In the genomic region with DNA sequence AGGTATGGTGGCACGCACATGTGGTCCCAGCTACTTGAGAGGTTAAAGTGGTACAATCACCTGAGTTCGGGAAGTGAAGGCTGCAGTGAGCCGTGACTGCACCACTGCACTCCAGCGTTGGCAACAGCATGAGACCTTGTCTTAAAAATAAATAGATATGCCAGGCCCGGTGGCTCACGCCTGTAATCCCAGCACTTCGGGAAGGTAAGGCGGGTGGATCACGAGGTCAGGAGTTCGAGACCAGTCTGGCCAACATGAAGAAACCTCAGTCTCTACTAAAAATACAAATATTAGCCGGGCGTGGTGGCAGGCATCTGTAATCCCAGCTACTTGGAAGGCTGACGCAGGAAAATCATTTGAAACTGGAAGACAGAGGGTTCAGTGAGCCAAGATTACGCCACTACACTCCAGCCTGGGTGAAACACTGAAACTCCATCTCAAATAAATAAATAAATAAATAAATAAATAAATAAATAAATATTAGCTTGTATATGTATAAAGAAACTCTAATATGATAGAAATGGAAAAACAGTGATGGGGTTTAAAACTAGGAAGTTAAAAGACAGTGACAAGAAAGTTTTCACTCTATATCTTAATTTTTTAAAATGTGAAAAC, we compare ENCODE assay signal across 1 cellular context.
TF ChIP-seq lines count a peak whose summit lies in the region.

No MANE protein-coding gene starts in this region.

TF ChIP-seq in A549, 52 proteins besides CTCF, POLR2A, EP300 and RAD21:
- TF ChIP-seq KDM1A (IDR thresholded peaks at IDR 0.05; ENCODE audit: low read depth) (no peak), ZC3H11A (IDR thresholded peaks at IDR 0.05) (peak; percentile 86)
